Comparison of ENCODE assay signal across 8 cellular contexts in genomic region chr19:14073925-14074838, GRCh38. TPM values are rescaled to one million over a fixed set of nuclear protein-coding genes. Genes with fewer than 3 reads are reported as not detected.
A peak's percentile ranks its signal among the peaks of the same experiment; 100 is the strongest.
DNase-seq lines count a peak whose midpoint lies in the region; ATAC-seq and TF ChIP-seq lines count a peak whose summit lies in the region.

No MANE protein-coding gene starts in this region.

- no peaks in the 10 kb centered on the region for H3K36me3 ChIP-seq in brain microvascular endothelial cell (replicated peaks)
- no peaks in the 10 kb centered on the region for H3K36me3 ChIP-seq in left lung

- no peaks in the 10 kb centered on the region for H3K9me3 ChIP-seq in left lung

- no peaks in the 10 kb centered on the region for H3K27me3 Mint-ChIP-seq in stimulated activated naive CD8-positive, alpha-beta T cell treated with anti-CD3 and anti-CD28 coated beads, Interleukin-15, amount 100 ng/mL, for 72 hours

- H3K9me3 Mint-ChIP-seq in stimulated activated naive CD8-positive, alpha-beta T cell treated with anti-CD3 and anti-CD28 coated beads, Interleukin-15, amount 100 ng/mL, for 72 hours = no peaks in the 10 kb centered on the region

- H3K4me3 Mint-ChIP-seq in stimulated activated naive CD8-positive, alpha-beta T cell treated with anti-CD3 and anti-CD28 coated beads, Interleukin-15, amount 100 ng/mL, for 72 hours = peak overlapping the region; percentile 88 to 89

- peak overlapping the region in 1 of 2 donors; percentile 64 for H3K27ac Mint-ChIP-seq in stimulated activated naive CD8-positive, alpha-beta T cell treated with anti-CD3 and anti-CD28 coated beads, Interleukin-15, amount 100 ng/mL, for 72 hours

- no peak for TF ChIP-seq POLR2A in NB4 (IDR thresholded peaks at IDR 0.05; ENCODE audit: extremely low read depth, insufficient read length)

- H3K27me3 ChIP-seq in brain microvascular endothelial cell (replicated peaks) = no peaks in the 10 kb centered on the region
- peaks cover 0 to 14% of the 10 kb centered on the region in 2 donors for H3K27me3 ChIP-seq in left lung

- H3K27ac ChIP-seq in brain microvascular endothelial cell = no peak overlapping the region
- peak overlapping the region; percentile 93 for H3K27ac ChIP-seq in left lung

- H3K4me1 ChIP-seq in left lung = peaks cover 15 to 70% of the 10 kb centered on the region in 2 donors

- H3K4me1 Mint-ChIP-seq in stimulated activated naive CD8-positive, alpha-beta T cell treated with anti-CD3 and anti-CD28 coated beads, Interleukin-15, amount 100 ng/mL, for 72 hours = peaks cover 33% of the 10 kb centered on the region

- DNase-seq in DMS79 treated with DMSO at 0.1 percent for 48 hours (lab: John Stamatoyannopoulos, UW) = peak; percentile 47
- DNase-seq in DMS79 (lab: John Stamatoyannopoulos, UW) = no peak
- no peak for DNase-seq in NB4 (ENCODE audit: low read depth)
- no peak for DNase-seq in brain microvascular endothelial cell
- DNase-seq in left lung = no peak
- DNase-seq in stimulated activated naive CD8-positive, alpha-beta T cell treated with anti-CD3 and anti-CD28 coated beads, Interleukin-15, amount 100 ng/mL, for 72 hours = no peak
- DNase-seq in NCI-H1436 treated with DMSO at 0.1 percent for 48 hours (lab: John Stamatoyannopoulos, UW) = no peak

- in situ Hi-C loops in brain microvascular endothelial cell (cut with HindIII; ENCODE audit: low pct_ligation_motif_present, low sequenced_read_pairs) = no loop called here

- peak; percentile 1 for ATAC-seq in left lung
- peak; percentile 15 for ATAC-seq in stimulated activated naive CD8-positive, alpha-beta T cell treated with anti-CD3 and anti-CD28 coated beads, Interleukin-15, amount 100 ng/mL, for 72 hours
- no peak for ATAC-seq in GM19395 (IDR thresholded peaks at IDR 0.05; ENCODE audit: unreplicated experiment)

- H3K4me3 ChIP-seq in NB4 (ENCODE audit: low read depth, low read length) = peak overlapping the region; percentile 47
- peak overlapping the region; percentile 63 for H3K4me3 ChIP-seq in brain microvascular endothelial cell (ENCODE audit: low read depth, low read length)
- peak overlapping the region; percentile 76 to 85 for H3K4me3 ChIP-seq in left lung

- no peak for TF ChIP-seq CTCF in NB4 (IDR thresholded peaks at IDR 0.05; ENCODE audit: low read depth, low read length)
- no peak for TF ChIP-seq CTCF in brain microvascular endothelial cell (IDR thresholded peaks at IDR 0.05; ENCODE audit: low read depth, low read length, missing control alignments)
- TF ChIP-seq CTCF in left lung (IDR thresholded peaks at IDR 0.05) = no peak

- intact Hi-C loops in left lung (cut with DNase I) = no loop called here

RNA-seq across cellular contexts. Expression of gene MISP3, which starts 1.6 kb away (rescaled TPM):
- total RNA-seq in left lung = 10 to 100 TPM in 1 of 2 donors, 1 to 10 TPM in 1; 6.3 to 10.8 TPM

RNA-seq across cellular contexts. Expression of gene C19orf67, which starts 11.4 kb away (rescaled TPM):
- not detected for total RNA-seq in left lung

RNA-seq across cellular contexts. Expression of gene PALM3, which starts 12.3 kb away (rescaled TPM):
- 1 to 10 TPM; 6.0 to 8.7 TPM for total RNA-seq in left lung

RNA-seq across cellular contexts. Expression of gene SAMD1, which starts 16.4 kb away (rescaled TPM):
- total RNA-seq in left lung = 10 to 100 TPM; 40.4 to 56.9 TPM

RNA-seq across cellular contexts. Expression of gene IL27RA, which starts 42.6 kb away (rescaled TPM):
- total RNA-seq in left lung = 10 to 100 TPM; 14.0 to 17.4 TPM
